Comparison of ENCODE assay signal across 9 cellular contexts in genomic region chr20:35226775-35227681, GRCh38. TPM values are rescaled to one million over a fixed set of nuclear protein-coding genes. Genes with fewer than 3 reads are reported as not detected.
A peak's percentile ranks its signal among the peaks of the same experiment; 100 is the strongest.
DNase-seq lines count a peak whose midpoint lies in the region; ATAC-seq lines count a peak whose summit lies in the region.
"Had no signal": no experiment of that assay in that cellular context is flagged by ENCODE, and none has a peak within 500 bp of the region (broad histone marks: within the 10 kb centered on the region; RNA-seq: fewer than 3 reads in every experiment).

No MANE protein-coding gene starts in this region.

- H3K23ac ChIP-seq in mesendoderm (ENCODE audit: low read length) = no peak overlapping the region

- H3K27me3 ChIP-seq in duodenal mucosa (ENCODE audit: control insufficient read depth in 1 of 2, insufficient read depth in 2 of 2, low read length in 2 of 2) (peaks cover 11% of the 10 kb centered on the region in 2 donors), mesendoderm (ENCODE audit: insufficient read depth, low read length, poor library complexity) (peaks cover 8% of the 10 kb centered on the region)

- WGBS in mesendoderm (ENCODE audit: extremely low coverage, insufficient coverage, low lambda C conversion rate) = no CpG with 5 or more reads among the region's 91 CpGs

- no peak overlapping the region for H3K27ac Mint-ChIP-seq in activated CD4-positive, alpha-beta memory T cell treated with anti-CD3 and anti-CD28 coated beads for 36 hours
- no peak overlapping the region for H3K27ac Mint-ChIP-seq in stimulated activated effector memory CD8-positive, alpha-beta T cell treated with anti-CD3 and anti-CD28 coated beads, Interleukin-12 subunit alpha, Interleukin-12 subunit beta, amount 100 ng/mL, for 72 hours

- H3K56ac ChIP-seq in mesendoderm (ENCODE audit: low read length) = no peak overlapping the region

- no peak overlapping the region for H2BK5ac ChIP-seq in mesendoderm (ENCODE audit: low read length)

- no peak overlapping the region for H2BK120ac ChIP-seq in mesendoderm (ENCODE audit: low read depth, low read length)

- H3K4ac ChIP-seq in mesendoderm (ENCODE audit: low read depth, low read length) = no peak overlapping the region

- H4K8ac ChIP-seq in mesendoderm (ENCODE audit: low read depth, low read length) = no peak overlapping the region

- H3K27ac ChIP-seq in duodenal mucosa (ENCODE audit: low read depth, low read length) (no peak overlapping the region), mesendoderm (ENCODE audit: low read depth, low read length) (no peak overlapping the region)
- H3K27ac ChIP-seq: KMS-11 had no signal

- H3K4me3 ChIP-seq in duodenal mucosa (ENCODE audit: low read depth in 1 of 2, low read length in 2 of 2) (peak overlapping the region; percentile 11 to 48), mesendoderm (ENCODE audit: low read length) (no peak overlapping the region)

- H3K4me1 Mint-ChIP-seq in activated CD4-positive, alpha-beta memory T cell treated with anti-CD3 and anti-CD28 coated beads for 36 hours (ENCODE audit: low read depth) = peaks cover 7% of the 10 kb centered on the region
- H3K4me1 Mint-ChIP-seq in stimulated activated effector memory CD8-positive, alpha-beta T cell treated with anti-CD3 and anti-CD28 coated beads, Interleukin-12 subunit alpha, Interleukin-12 subunit beta, amount 100 ng/mL, for 72 hours = peaks cover 4% of the 10 kb centered on the region

- no peak overlapping the region for H3K18ac ChIP-seq in mesendoderm (ENCODE audit: low read length)

- H3K9ac ChIP-seq in duodenal mucosa (ENCODE audit: low read depth in 1 of 2, low read length in 2 of 2) = no peak overlapping the region
- H3K9ac ChIP-seq in mesendoderm (ENCODE audit: low read length) = no peak overlapping the region
- H3K9ac ChIP-seq: KMS-11 had no signal

- H3K79me1 ChIP-seq in mesendoderm (ENCODE audit: low read length) = no peaks in the 10 kb centered on the region

- H3K36me3 Mint-ChIP-seq in activated CD4-positive, alpha-beta memory T cell treated with anti-CD3 and anti-CD28 coated beads for 36 hours = peaks cover 13% of the 10 kb centered on the region
- no peaks in the 10 kb centered on the region for H3K36me3 Mint-ChIP-seq in stimulated activated effector memory CD8-positive, alpha-beta T cell treated with anti-CD3 and anti-CD28 coated beads, Interleukin-12 subunit alpha, Interleukin-12 subunit beta, amount 100 ng/mL, for 72 hours

- no peak overlapping the region for H4K5ac ChIP-seq in mesendoderm (ENCODE audit: low read length)

- H3K27me3 Mint-ChIP-seq in activated CD4-positive, alpha-beta memory T cell treated with anti-CD3 and anti-CD28 coated beads for 36 hours = peaks cover 27% of the 10 kb centered on the region

- intact Hi-C loops in activated CD4-positive, alpha-beta memory T cell treated with anti-CD3 and anti-CD28 coated beads for 36 hours (cut with micrococcal nuclease) = no loop called here

- POLR2A ChIA-PET in activated CD4-positive, alpha-beta memory T cell treated with anti-CD3 and anti-CD28 coated beads for 36 hours (lab: Charles Lee) = no interaction called here

- peak; percentile 84 for ATAC-seq in stimulated activated effector memory CD8-positive, alpha-beta T cell treated with anti-CD3 and anti-CD28 coated beads, Interleukin-12 subunit alpha, Interleukin-12 subunit beta, amount 100 ng/mL, for 72 hours
- ATAC-seq in HG02970 (IDR thresholded peaks at IDR 0.05; ENCODE audit: low FRiP score, unreplicated experiment) = no peak

- no peak overlapping the region for H2BK15ac ChIP-seq in mesendoderm (replicated peaks; ENCODE audit: low read depth)

- H3K4me1 ChIP-seq in duodenal mucosa (ENCODE audit: control insufficient read depth in 1 of 2, insufficient read depth in 2 of 2, low read length in 2 of 2) = peaks cover 0 to 3% of the 10 kb centered on the region in 2 donors
- H3K4me1 ChIP-seq in mesendoderm (ENCODE audit: control insufficient read depth, low read depth, low read length) = peaks cover 3% of the 10 kb centered on the region

- H2AK5ac ChIP-seq in mesendoderm (ENCODE audit: low read length) = no peak overlapping the region

- no peaks in the 10 kb centered on the region for H3K79me2 ChIP-seq in mesendoderm (ENCODE audit: control insufficient read depth, insufficient read depth, low read length)

- no peaks in the 10 kb centered on the region for H3K9me3 ChIP-seq in duodenal mucosa (ENCODE audit: control insufficient read depth in 1 of 2, low read length in 2 of 2)

- peaks cover 2% of the 10 kb centered on the region for H3K9me3 Mint-ChIP-seq in activated CD4-positive, alpha-beta memory T cell treated with anti-CD3 and anti-CD28 coated beads for 36 hours
- no peaks in the 10 kb centered on the region for H3K9me3 Mint-ChIP-seq in stimulated activated effector memory CD8-positive, alpha-beta T cell treated with anti-CD3 and anti-CD28 coated beads, Interleukin-12 subunit alpha, Interleukin-12 subunit beta, amount 100 ng/mL, for 72 hours

- H3K4me3 Mint-ChIP-seq in activated CD4-positive, alpha-beta memory T cell treated with anti-CD3 and anti-CD28 coated beads for 36 hours = peak overlapping the region; percentile 55
- peak overlapping the region; percentile 38 for H3K4me3 Mint-ChIP-seq in stimulated activated effector memory CD8-positive, alpha-beta T cell treated with anti-CD3 and anti-CD28 coated beads, Interleukin-12 subunit alpha, Interleukin-12 subunit beta, amount 100 ng/mL, for 72 hours

- peak overlapping the region; percentile 25 for H3K4me2 ChIP-seq in mesendoderm (ENCODE audit: low read length)
- H3K4me2 ChIP-seq: KMS-11 had no signal

- DNase-seq in D341Med (ENCODE audit: low spot score) (peak; percentile 83), NCI-H1105 treated with DMSO at 0.1 percent for 48 hours (lab: John Stamatoyannopoulos, UW) (peak; percentile 50), mesendoderm (peak; percentile 66), DMS153 treated with DMSO at 0.1 percent for 48 hours (lab: John Stamatoyannopoulos, UW; ENCODE audit: unreplicated experiment) (no peak)
- DNase-seq in activated CD4-positive, alpha-beta memory T cell treated with anti-CD3 and anti-CD28 coated beads for 36 hours = peak; percentile 65
- peak; percentile 45 to 68 for DNase-seq in stimulated activated effector memory CD8-positive, alpha-beta T cell treated with anti-CD3 and anti-CD28 coated beads, Interleukin-12 subunit alpha, Interleukin-12 subunit beta, amount 100 ng/mL, for 72 hours (ENCODE audit: low spot score in 2 of 2)

- no peaks in the 10 kb centered on the region for H3K36me3 ChIP-seq in duodenal mucosa (ENCODE audit: control insufficient read depth in 1 of 2, insufficient read depth in 2 of 2, low read length in 2 of 2)
- no peaks in the 10 kb centered on the region for H3K36me3 ChIP-seq in mesendoderm (ENCODE audit: control insufficient read depth, insufficient read depth, low read length)

- CTCF ChIA-PET in activated CD4-positive, alpha-beta memory T cell treated with anti-CD3 and anti-CD28 coated beads for 36 hours (lab: Charles Lee) = interaction anchor here (0.8 to 1.4 kb wide), 3 partner anchors 42 to 82 kb away, joined by 3 to 6 read pairs (median 3); no protein-coding TSS in a partner anchor

RNA-seq across cellular contexts. Expression of gene MMP24, which starts 0.5 kb away (rescaled TPM):
- total RNA-seq in activated CD4-positive, alpha-beta memory T cell treated with anti-CD3 and anti-CD28 coated beads for 36 hours = not detected
- 1.7 TPM for polyA plus RNA-seq in mesendoderm (2013, experiment 1 of 2)
- 1.7 TPM for polyA plus RNA-seq in mesendoderm (2013, experiment 2 of 2)

RNA-seq across cellular contexts. Expression of gene MMP24OS, which starts 50.9 kb away (rescaled TPM):
- 10 to 100 TPM; 35.0 to 38.1 TPM for total RNA-seq in activated CD4-positive, alpha-beta memory T cell treated with anti-CD3 and anti-CD28 coated beads for 36 hours
- 13.0 TPM for polyA plus RNA-seq in mesendoderm (2013, experiment 1 of 2)
- 12.7 TPM for polyA plus RNA-seq in mesendoderm (2013, experiment 2 of 2)

RNA-seq across cellular contexts. Expression of gene PROCR, which starts 55.2 kb away (rescaled TPM):
- total RNA-seq in activated CD4-positive, alpha-beta memory T cell treated with anti-CD3 and anti-CD28 coated beads for 36 hours = 1 to 10 TPM; 1.0 to 1.1 TPM
- 7.1 TPM for polyA plus RNA-seq in mesendoderm (2013, experiment 1 of 2)
- polyA plus RNA-seq in mesendoderm (2013, experiment 2 of 2) = 8.0 TPM

RNA-seq across cellular contexts. Expression of gene EIF6, which starts 57.5 kb away (rescaled TPM):
- total RNA-seq in activated CD4-positive, alpha-beta memory T cell treated with anti-CD3 and anti-CD28 coated beads for 36 hours = 100 to 1,000 TPM; 115 to 120 TPM
- polyA plus RNA-seq in mesendoderm (2013, experiment 1 of 2) = 164 TPM
- polyA plus RNA-seq in mesendoderm (2013, experiment 2 of 2) = 168 TPM
